ENCODE assay signal across 27 cellular contexts in genomic region chr18:45121146-45121545, GRCh38.
"Had no signal": no experiment of that assay in that cellular context is flagged by ENCODE, and none has a peak within 500 bp of the region (broad histone marks: within the 10 kb centered on the region; RNA-seq: fewer than 3 reads in every experiment).

No MANE protein-coding gene starts in this region.

- H3K9me3 Mint-ChIP-seq: naive thymus-derived CD8-positive, alpha-beta T cell; nephron; neural crest cell; stimulated activated naive B cell treated with anti-CD40 and anti-IgM and Interleukin-4, amounts not matched to agents 10 μg/mL and 1 μg/mL and 100 μg/mL, for 72 hours had no signal

- H3K4me1 Mint-ChIP-seq: naive thymus-derived CD8-positive, alpha-beta T cell; neural crest cell; stimulated activated naive B cell treated with anti-CD40 and anti-IgM and Interleukin-4, amounts not matched to agents 10 μg/mL and 1 μg/mL and 100 μg/mL, for 72 hours had no signal

- H3K27ac Mint-ChIP-seq: naive thymus-derived CD8-positive, alpha-beta T cell; stimulated activated naive B cell treated with anti-CD40 and anti-IgM and Interleukin-4, amounts not matched to agents 10 μg/mL and 1 μg/mL and 100 μg/mL, for 72 hours had no signal

- H3K9ac ChIP-seq: parathyroid adenoma had no signal

- H3K4me1 ChIP-seq: heart right ventricle, lower lobe of right lung, parathyroid adenoma, psoas muscle, right lobe of liver, stomach, suprapubic skin, tibial artery, upper lobe of right lung had no signal

- DNase-seq: heart right ventricle; kidney glomerular epithelial cell; left cardiac atrium; lower lobe of right lung; mammary epithelial cell; mesenchymal stem cell; naive thymus-derived CD8-positive, alpha-beta T cell; nucleus accumbens; psoas muscle; right lobe of liver; stimulated activated CD4-positive, alpha-beta T cell treated with anti-CD3 and anti-CD28 coated beads, Interleukin-12 subunit alpha, Interleukin-12 subunit beta, amount 100 ng/mL, for 4 hours; stimulated activated CD4-positive, alpha-beta T cell treated with anti-CD3 and anti-CD28 coated beads, Interleukin-15, amount 100 ng/mL, for 24 hours; stimulated activated CD4-positive, alpha-beta T cell treated with anti-CD3 and anti-CD28 coated beads, Interleukin-2, amount 100 ng/mL, for 24 hours; stimulated activated CD4-positive, alpha-beta T cell treated with anti-CD3 and anti-CD28 coated beads, Interleukin-4, amount 100 ng/mL, for 1 hour; stimulated activated naive B cell treated with anti-CD40 and anti-IgM and Interleukin-4, amounts not matched to agents 10 μg/mL and 1 μg/mL and 100 μg/mL, for 72 hours; stimulated activated naive CD8-positive, alpha-beta T cell treated with anti-CD3 and anti-CD28 coated beads, Interleukin-15, Interleukin-2, amounts not matched to agents 100 U/mL and 50 U/mL, for 24 hours; stomach; tibial artery; trophoblast cell; upper lobe of right lung had no signal

- H3K79me2 ChIP-seq: hepatocyte, parathyroid adenoma had no signal

- H2AFZ ChIP-seq: hepatocyte, parathyroid adenoma had no signal

- H3K36me3 ChIP-seq: heart right ventricle, lower lobe of right lung, right lobe of liver, stomach, suprapubic skin, thoracic aorta, tibial artery, upper lobe of right lung had no signal

- H3K36me3 Mint-ChIP-seq: naive thymus-derived CD8-positive, alpha-beta T cell; stimulated activated naive B cell treated with anti-CD40 and anti-IgM and Interleukin-4, amounts not matched to agents 10 μg/mL and 1 μg/mL and 100 μg/mL, for 72 hours had no signal

- H3K27ac ChIP-seq: heart right ventricle, hepatocyte, lower lobe of right lung, parathyroid adenoma, psoas muscle, right lobe of liver, skin epidermis, stomach, suprapubic skin, thoracic aorta, tibial artery, upper lobe of right lung had no signal

- H3K9me3 ChIP-seq: heart right ventricle, lower lobe of right lung, psoas muscle, right lobe of liver, stomach, suprapubic skin, thoracic aorta, tibial artery, upper lobe of right lung had no signal

- H3K4me3 Mint-ChIP-seq: naive thymus-derived CD8-positive, alpha-beta T cell; nephron; neural crest cell; stimulated activated naive B cell treated with anti-CD40 and anti-IgM and Interleukin-4, amounts not matched to agents 10 μg/mL and 1 μg/mL and 100 μg/mL, for 72 hours had no signal

- H3K27me3 Mint-ChIP-seq: stimulated activated naive B cell treated with anti-CD40 and anti-IgM and Interleukin-4, amounts not matched to agents 10 μg/mL and 1 μg/mL and 100 μg/mL, for 72 hours had no signal

- H3K4me2 ChIP-seq: hepatocyte had no signal

- H3K27me3 ChIP-seq: hepatocyte, right lobe of liver, stomach, suprapubic skin, tibial artery, upper lobe of right lung had no signal

- H3K4me3 ChIP-seq: heart right ventricle, hepatocyte, lower lobe of right lung, psoas muscle, right lobe of liver, skin epidermis, stomach, suprapubic skin, thoracic aorta, tibial artery, upper lobe of right lung had no signal
